In genomic region chr15:23437673-23438072, GRCh38 we compare ENCODE assay signal across 18 cellular contexts. TPM values are rescaled to one million over a fixed set of nuclear protein-coding genes. Genes with fewer than 3 reads are reported as not detected.
DNase-seq lines count a peak whose midpoint lies in the region; ATAC-seq and TF ChIP-seq lines count a peak whose summit lies in the region.
"Had no signal": no experiment of that assay in that cellular context is flagged by ENCODE, and none has a peak within 500 bp of the region (broad histone marks: within the 10 kb centered on the region; RNA-seq: fewer than 3 reads in every experiment).

No MANE protein-coding gene starts in this region.

- H3K9me3 ChIP-seq in left ventricle myocardium inferior (replicated peaks): no peaks in the 10 kb centered on the region
- H3K9me3 ChIP-seq in BLaER1: no peaks in the 10 kb centered on the region
- H3K9me3 ChIP-seq in mucosa of descending colon: no peaks in the 10 kb centered on the region
- H3K9me3 ChIP-seq in tibial nerve: no peaks in the 10 kb centered on the region

- H3K4me2 ChIP-seq in BLaER1: peak overlapping the region; percentile 51

- TF ChIP-seq CTCF in left ventricle myocardium inferior (IDR thresholded peaks at IDR 0.05; ENCODE audit: borderline replicate concordance) (no peak), mucosa of descending colon (IDR thresholded peaks at IDR 0.05) (no peak), tibial nerve (IDR thresholded peaks at IDR 0.05) (no peak)

- H3K27ac ChIP-seq in left ventricle myocardium inferior (replicated peaks): no peak overlapping the region
- H3K27ac ChIP-seq in BLaER1: no peak overlapping the region
- no peak overlapping the region for H3K27ac ChIP-seq in tibial nerve
- H3K27ac ChIP-seq: C4-2B had no signal

- no peak for DNase-seq in Right ventricle myocardium superior
- DNase-seq in left ventricle myocardium inferior: no peak
- peak in 1 of 3 donors; percentile 22 for DNase-seq in mucosa of descending colon
- DNase-seq in tibial nerve (ENCODE audit: low spot score in 2 of 2): no peak
- DNase-seq: 8988T; ACHN; CD4-positive, alpha-beta memory T cell; DMS79; GOT3; H9; HFFc6 had no signal

- peak; percentile 61 for ATAC-seq in Right ventricle myocardium superior (ENCODE audit: poor library complexity)
- ATAC-seq in mucosa of descending colon: peak; percentile 61
- no peak for ATAC-seq in HG02642 (IDR thresholded peaks at IDR 0.05; ENCODE audit: poor library complexity, unreplicated experiment)
- ATAC-seq: GM12878, K562 had no signal

- TF ChIP-seq EP300 in Ishikawa (IDR thresholded peaks at IDR 0.05; ENCODE audit: borderline replicate concordance) (no peak), tibial nerve (IDR thresholded peaks at IDR 0.05) (no peak)

- 75 to 95% methylated on average over 2 of the region's 2 CpGs for WGBS in tibial nerve, 2 donors

- no peak for TF ChIP-seq POLR2A in tibial nerve (IDR thresholded peaks at IDR 0.05)

- TF ChIP-seq RAD21 in Ishikawa (IDR thresholded peaks at IDR 0.05; ENCODE audit: low read depth): no peak

- no peak overlapping the region for H3K4me3 ChIP-seq in left ventricle myocardium inferior
- H3K4me3 ChIP-seq in BLaER1: no peak overlapping the region
- no peak overlapping the region for H3K4me3 ChIP-seq in mucosa of descending colon
- no peak overlapping the region for H3K4me3 ChIP-seq in tibial nerve
- H3K4me3 ChIP-seq: GM12878, K562 had no signal

- no peak overlapping the region for H3K9ac ChIP-seq in BLaER1

- H3K27me3 ChIP-seq in left ventricle myocardium inferior (ENCODE audit: low read depth): no peaks in the 10 kb centered on the region
- peaks cover 17% of the 10 kb centered on the region for H3K27me3 ChIP-seq in BLaER1
- H3K27me3 ChIP-seq in tibial nerve: no peaks in the 10 kb centered on the region

- H3K36me3 ChIP-seq in left ventricle myocardium inferior (no peaks in the 10 kb centered on the region), BLaER1 (no peaks in the 10 kb centered on the region), mucosa of descending colon (ENCODE audit: low read depth) (no peaks in the 10 kb centered on the region), tibial nerve (no peaks in the 10 kb centered on the region)

- intact Hi-C loops in Right ventricle myocardium superior (cut with DNase I) (no loop called here), left ventricle myocardium inferior (cut with micrococcal nuclease) (no loop called here), mucosa of descending colon (cut with DNase I, micrococcal nuclease) (no loop called here)

- no peaks in the 10 kb centered on the region for H3K4me1 ChIP-seq in left ventricle myocardium inferior
- peaks cover 18% of the 10 kb centered on the region for H3K4me1 ChIP-seq in BLaER1
- H3K4me1 ChIP-seq in mucosa of descending colon (ENCODE audit: low read depth): peaks cover 13% of the 10 kb centered on the region
- no peaks in the 10 kb centered on the region for H3K4me1 ChIP-seq in tibial nerve

- no peaks in the 10 kb centered on the region for H4K20me1 ChIP-seq in BLaER1

TF ChIP-seq in Ishikawa, 13 proteins besides CTCF, POLR2A, EP300 and RAD21:
- TF ChIP-seq, protein P1, sequence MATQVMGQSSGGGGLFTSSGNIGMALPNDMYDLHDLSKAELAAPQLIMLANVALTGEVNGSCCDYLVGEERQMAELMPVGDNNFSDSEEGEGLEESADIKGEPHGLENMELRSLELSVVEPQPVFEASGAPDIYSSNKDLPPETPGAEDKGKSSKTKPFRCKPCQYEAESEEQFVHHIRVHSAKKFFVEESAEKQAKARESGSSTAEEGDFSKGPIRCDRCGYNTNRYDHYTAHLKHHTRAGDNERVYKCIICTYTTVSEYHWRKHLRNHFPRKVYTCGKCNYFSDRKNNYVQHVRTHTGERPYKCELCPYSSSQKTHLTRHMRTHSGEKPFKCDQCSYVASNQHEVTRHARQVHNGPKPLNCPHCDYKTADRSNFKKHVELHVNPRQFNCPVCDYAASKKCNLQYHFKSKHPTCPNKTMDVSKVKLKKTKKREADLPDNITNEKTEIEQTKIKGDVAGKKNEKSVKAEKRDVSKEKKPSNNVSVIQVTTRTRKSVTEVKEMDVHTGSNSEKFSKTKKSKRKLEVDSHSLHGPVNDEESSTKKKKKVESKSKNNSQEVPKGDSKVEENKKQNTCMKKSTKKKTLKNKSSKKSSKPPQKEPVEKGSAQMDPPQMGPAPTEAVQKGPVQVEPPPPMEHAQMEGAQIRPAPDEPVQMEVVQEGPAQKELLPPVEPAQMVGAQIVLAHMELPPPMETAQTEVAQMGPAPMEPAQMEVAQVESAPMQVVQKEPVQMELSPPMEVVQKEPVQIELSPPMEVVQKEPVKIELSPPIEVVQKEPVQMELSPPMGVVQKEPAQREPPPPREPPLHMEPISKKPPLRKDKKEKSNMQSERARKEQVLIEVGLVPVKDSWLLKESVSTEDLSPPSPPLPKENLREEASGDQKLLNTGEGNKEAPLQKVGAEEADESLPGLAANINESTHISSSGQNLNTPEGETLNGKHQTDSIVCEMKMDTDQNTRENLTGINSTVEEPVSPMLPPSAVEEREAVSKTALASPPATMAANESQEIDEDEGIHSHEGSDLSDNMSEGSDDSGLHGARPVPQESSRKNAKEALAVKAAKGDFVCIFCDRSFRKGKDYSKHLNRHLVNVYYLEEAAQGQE (IDR thresholded peaks at IDR 0.05; ENCODE audit: low read depth): peak; percentile 80
- TF ChIP-seq CEBPB (IDR thresholded peaks at IDR 0.05): no peak

RNA-seq across cellular contexts. Expression of gene GOLGA6L2, which starts 9.4 kb away (rescaled TPM):
- total RNA-seq in Right ventricle myocardium superior (not detected), left ventricle myocardium inferior (not detected), mucosa of descending colon (not detected), tibial nerve (not detected)
- total RNA-seq: CD4-positive, alpha-beta memory T cell; G401; GM12878; H9; HFFc6; K562 had no signal
